ENCODE assay signal across 8 cellular contexts in the genomic region with DNA sequence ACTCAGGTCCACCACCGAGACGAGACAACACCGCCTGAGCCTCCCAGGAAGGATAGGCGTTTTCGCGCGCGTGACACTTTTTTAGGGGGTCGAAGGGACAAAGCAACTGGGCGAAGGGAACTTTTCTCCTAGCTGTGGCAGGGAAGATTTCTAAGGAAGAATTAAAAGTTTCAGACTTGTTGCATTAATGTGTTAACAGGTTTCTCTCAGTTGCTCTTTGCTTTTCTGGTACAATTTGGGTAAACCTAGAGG. TPM values are rescaled to one million over a fixed set of nuclear protein-coding genes. Genes with fewer than 3 reads are reported as not detected.
DNase-seq lines count a peak whose midpoint lies in the region; ATAC-seq, FAIRE-seq and TF ChIP-seq lines count a peak whose summit lies in the region.

No MANE protein-coding gene starts in this region.

- no peak for TF ChIP-seq RAD21 in liver (IDR thresholded peaks at IDR 0.05)

- ATAC-seq in HG02938 (IDR thresholded peaks at IDR 0.05; ENCODE audit: unreplicated experiment) (no peak), HG02852 (IDR thresholded peaks at IDR 0.05; ENCODE audit: unreplicated experiment) (no peak)

- H3K27me3 Mint-ChIP-seq in activated CD4-positive, alpha-beta T cell treated with anti-CD3 and anti-CD28 coated beads, Interleukin-2, amount 10 ng/mL, durations not matched to agents 24 days and 14 days, result no peaks in the 10 kb centered on the region
- H3K27me3 Mint-ChIP-seq in astrocyte (ENCODE audit: low read depth, unreplicated experiment), result no peaks in the 10 kb centered on the region

- no peaks in the 10 kb centered on the region for H3K36me3 ChIP-seq in astrocyte (ENCODE audit: insufficient read depth, low read length)
- no peaks in the 10 kb centered on the region for H3K36me3 ChIP-seq in liver (ENCODE audit: control insufficient read depth in 4 of 4, insufficient read depth in 3 of 4, low read depth in 1 of 4, low read length in 3 of 4)
- H3K36me3 ChIP-seq in thymus (ENCODE audit: control insufficient read depth, insufficient read depth), result no peaks in the 10 kb centered on the region

- peak overlapping the region; percentile 88 for H3K4me3 ChIP-seq in astrocyte (ENCODE audit: insufficient read depth, low read depth, low read length)
- H3K4me3 ChIP-seq in liver (ENCODE audit: low read depth in 1 of 3, low read length in 3 of 3), result peak overlapping the region; percentile 70 to 98 (median 85)
- peak overlapping the region; percentile 87 for H3K4me3 ChIP-seq in thymus (ENCODE audit: low read length)

- no peaks in the 10 kb centered on the region for H3K9me3 ChIP-seq in astrocyte (ENCODE audit: insufficient read depth, low read depth, low read length)
- H3K9me3 ChIP-seq in liver (ENCODE audit: control insufficient read depth in 4 of 4, low read length in 3 of 4), result no peaks in the 10 kb centered on the region
- no peaks in the 10 kb centered on the region for H3K9me3 ChIP-seq in thymus (ENCODE audit: control insufficient read depth)

- H3K27me3 ChIP-seq in astrocyte (ENCODE audit: insufficient read depth, low read length), result no peaks in the 10 kb centered on the region
- H3K27me3 ChIP-seq in liver (ENCODE audit: control insufficient read depth in 4 of 4, insufficient read depth in 4 of 4, low read length in 3 of 4), result no peaks in the 10 kb centered on the region
- no peaks in the 10 kb centered on the region for H3K27me3 ChIP-seq in thymus (ENCODE audit: control insufficient read depth, insufficient read depth)

- peaks cover 51% of the 10 kb centered on the region for H3K4me1 Mint-ChIP-seq in activated CD4-positive, alpha-beta T cell treated with anti-CD3 and anti-CD28 coated beads, Interleukin-2, amount 10 ng/mL, durations not matched to agents 24 days and 14 days
- H3K4me1 Mint-ChIP-seq in astrocyte (ENCODE audit: low read depth, unreplicated experiment), result peaks cover 12% of the 10 kb centered on the region

- peak overlapping the region; percentile 97 for H3K4me2 ChIP-seq in astrocyte (ENCODE audit: low read length)

- H4K20me1 ChIP-seq in astrocyte (ENCODE audit: insufficient read depth, low read length), result peaks cover 55% of the 10 kb centered on the region

- peak overlapping the region; percentile 93 for H3K27ac ChIP-seq in astrocyte (ENCODE audit: low read depth, low read length)
- peak overlapping the region; percentile 92 to 97 for H3K27ac ChIP-seq in liver (ENCODE audit: low read depth in 1 of 2, low read length in 2 of 2)
- H3K27ac ChIP-seq in thymus (ENCODE audit: low read depth), result peak overlapping the region; percentile 99

- no peak overlapping the region for H2AFZ ChIP-seq in astrocyte (ENCODE audit: low read depth, low read length)

- H3K4me1 ChIP-seq in astrocyte (ENCODE audit: insufficient read depth, low read length), result peaks cover 14% of the 10 kb centered on the region
- H3K4me1 ChIP-seq in liver (ENCODE audit: control insufficient read depth in 4 of 4, insufficient read depth in 4 of 4, low read length in 3 of 4), result peaks cover 6 to 55% (median 29%) of the 10 kb centered on the region in 4 donors
- peaks cover 12% of the 10 kb centered on the region for H3K4me1 ChIP-seq in thymus (ENCODE audit: control insufficient read depth, insufficient read depth, low read length)

- peaks cover 70% of the 10 kb centered on the region for H3K79me2 ChIP-seq in astrocyte (ENCODE audit: insufficient read depth, low read length)

- H3K9me3 Mint-ChIP-seq in activated CD4-positive, alpha-beta T cell treated with anti-CD3 and anti-CD28 coated beads, Interleukin-2, amount 10 ng/mL, durations not matched to agents 24 days and 14 days, result no peaks in the 10 kb centered on the region
- peaks cover 2% of the 10 kb centered on the region for H3K9me3 Mint-ChIP-seq in astrocyte (ENCODE audit: unreplicated experiment)

- under 1% methylated on average over 10 of the region's 10 CpGs for WGBS in liver
- WGBS in thymus, result 2% methylated on average over 10 of the region's 10 CpGs

- intact Hi-C loops in activated CD4-positive, alpha-beta T cell treated with anti-CD3 and anti-CD28 coated beads, Interleukin-2, amount 10 ng/mL, durations not matched to agents 24 days and 14 days (cut with micrococcal nuclease), result loop anchor here (1.0 to 5.0 kb wide), 3 partner anchors 35 to 100 kb away; no protein-coding TSS in a partner anchor

- FAIRE-seq in astrocyte (lab: Jason Lieb, UNC), result no peak

- no peak for TF ChIP-seq CTCF in astrocyte (IDR thresholded peaks at IDR 0.05; ENCODE audit: insufficient read depth, low read depth, low read length)
- TF ChIP-seq CTCF in liver (IDR thresholded peaks at IDR 0.05; ENCODE audit: low read depth, low read length, missing input control), result no peak

- peak overlapping the region; percentile 85 for H3K27ac Mint-ChIP-seq in activated CD4-positive, alpha-beta T cell treated with anti-CD3 and anti-CD28 coated beads, Interleukin-2, amount 10 ng/mL, durations not matched to agents 24 days and 14 days
- peak overlapping the region; percentile 95 for H3K27ac Mint-ChIP-seq in astrocyte (ENCODE audit: unreplicated experiment)

- H3K9ac ChIP-seq in astrocyte (ENCODE audit: low read length) (peak overlapping the region; percentile 96), liver (ENCODE audit: low read depth in 1 of 2, low read length in 2 of 2) (peak overlapping the region; percentile 72 to 98)

- H3K36me3 Mint-ChIP-seq in activated CD4-positive, alpha-beta T cell treated with anti-CD3 and anti-CD28 coated beads, Interleukin-2, amount 10 ng/mL, durations not matched to agents 24 days and 14 days (ENCODE audit: low read depth), result peaks cover 32% of the 10 kb centered on the region
- H3K36me3 Mint-ChIP-seq in astrocyte (ENCODE audit: low read depth, unreplicated experiment), result peaks cover 5% of the 10 kb centered on the region

- H3K4me3 Mint-ChIP-seq in activated CD4-positive, alpha-beta T cell treated with anti-CD3 and anti-CD28 coated beads, Interleukin-2, amount 10 ng/mL, durations not matched to agents 24 days and 14 days, result peak overlapping the region; percentile 95
- peak overlapping the region; percentile 98 for H3K4me3 Mint-ChIP-seq in astrocyte (ENCODE audit: unreplicated experiment)

- DNase-seq in activated CD4-positive, alpha-beta T cell treated with anti-CD3 and anti-CD28 coated beads, Interleukin-2, amount 10 ng/mL, durations not matched to agents 24 days and 14 days, result no peak
- DNase-seq in activated CD4-positive, alpha-beta T cell treated with anti-CD3 and anti-CD28 coated beads for 48 hours, result no peak
- no peak for DNase-seq in astrocyte (ENCODE audit: low read depth)
- DNase-seq in stimulated activated CD4-positive, alpha-beta T cell treated with anti-CD3 and anti-CD28 coated beads, Interleukin-2, amount 100 ng/mL, for 48 hours, result no peak

TF ChIP-seq in liver, 16 proteins besides CTCF, POLR2A, EP300 and RAD21 (continues in another document):
- TF ChIP-seq FOXA1 (IDR thresholded peaks at IDR 0.05) (no peak), NR2F2 (IDR thresholded peaks at IDR 0.05) (no peak), YY1 (IDR thresholded peaks at IDR 0.05) (no peak), SP1 (IDR thresholded peaks at IDR 0.05) (no peak), RXRA (IDR thresholded peaks at IDR 0.05) (no peak), FOXA2 (IDR thresholded peaks at IDR 0.05) (no peak)
- TF ChIP-seq, protein P1, sequence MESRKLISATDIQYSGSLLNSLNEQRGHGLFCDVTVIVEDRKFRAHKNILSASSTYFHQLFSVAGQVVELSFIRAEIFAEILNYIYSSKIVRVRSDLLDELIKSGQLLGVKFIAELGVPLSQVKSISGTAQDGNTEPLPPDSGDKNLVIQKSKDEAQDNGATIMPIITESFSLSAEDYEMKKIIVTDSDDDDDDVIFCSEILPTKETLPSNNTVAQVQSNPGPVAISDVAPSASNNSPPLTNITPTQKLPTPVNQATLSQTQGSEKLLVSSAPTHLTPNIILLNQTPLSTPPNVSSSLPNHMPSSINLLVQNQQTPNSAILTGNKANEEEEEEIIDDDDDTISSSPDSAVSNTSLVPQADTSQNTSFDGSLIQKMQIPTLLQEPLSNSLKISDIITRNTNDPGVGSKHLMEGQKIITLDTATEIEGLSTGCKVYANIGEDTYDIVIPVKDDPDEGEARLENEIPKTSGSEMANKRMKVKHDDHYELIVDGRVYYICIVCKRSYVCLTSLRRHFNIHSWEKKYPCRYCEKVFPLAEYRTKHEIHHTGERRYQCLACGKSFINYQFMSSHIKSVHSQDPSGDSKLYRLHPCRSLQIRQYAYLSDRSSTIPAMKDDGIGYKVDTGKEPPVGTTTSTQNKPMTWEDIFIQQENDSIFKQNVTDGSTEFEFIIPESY (IDR thresholded peaks at IDR 0.05), result no peak
- TF ChIP-seq, protein P2, sequence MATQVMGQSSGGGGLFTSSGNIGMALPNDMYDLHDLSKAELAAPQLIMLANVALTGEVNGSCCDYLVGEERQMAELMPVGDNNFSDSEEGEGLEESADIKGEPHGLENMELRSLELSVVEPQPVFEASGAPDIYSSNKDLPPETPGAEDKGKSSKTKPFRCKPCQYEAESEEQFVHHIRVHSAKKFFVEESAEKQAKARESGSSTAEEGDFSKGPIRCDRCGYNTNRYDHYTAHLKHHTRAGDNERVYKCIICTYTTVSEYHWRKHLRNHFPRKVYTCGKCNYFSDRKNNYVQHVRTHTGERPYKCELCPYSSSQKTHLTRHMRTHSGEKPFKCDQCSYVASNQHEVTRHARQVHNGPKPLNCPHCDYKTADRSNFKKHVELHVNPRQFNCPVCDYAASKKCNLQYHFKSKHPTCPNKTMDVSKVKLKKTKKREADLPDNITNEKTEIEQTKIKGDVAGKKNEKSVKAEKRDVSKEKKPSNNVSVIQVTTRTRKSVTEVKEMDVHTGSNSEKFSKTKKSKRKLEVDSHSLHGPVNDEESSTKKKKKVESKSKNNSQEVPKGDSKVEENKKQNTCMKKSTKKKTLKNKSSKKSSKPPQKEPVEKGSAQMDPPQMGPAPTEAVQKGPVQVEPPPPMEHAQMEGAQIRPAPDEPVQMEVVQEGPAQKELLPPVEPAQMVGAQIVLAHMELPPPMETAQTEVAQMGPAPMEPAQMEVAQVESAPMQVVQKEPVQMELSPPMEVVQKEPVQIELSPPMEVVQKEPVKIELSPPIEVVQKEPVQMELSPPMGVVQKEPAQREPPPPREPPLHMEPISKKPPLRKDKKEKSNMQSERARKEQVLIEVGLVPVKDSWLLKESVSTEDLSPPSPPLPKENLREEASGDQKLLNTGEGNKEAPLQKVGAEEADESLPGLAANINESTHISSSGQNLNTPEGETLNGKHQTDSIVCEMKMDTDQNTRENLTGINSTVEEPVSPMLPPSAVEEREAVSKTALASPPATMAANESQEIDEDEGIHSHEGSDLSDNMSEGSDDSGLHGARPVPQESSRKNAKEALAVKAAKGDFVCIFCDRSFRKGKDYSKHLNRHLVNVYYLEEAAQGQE (IDR thresholded peaks at IDR 0.05), result no peak
- TF ChIP-seq, protein P3, sequence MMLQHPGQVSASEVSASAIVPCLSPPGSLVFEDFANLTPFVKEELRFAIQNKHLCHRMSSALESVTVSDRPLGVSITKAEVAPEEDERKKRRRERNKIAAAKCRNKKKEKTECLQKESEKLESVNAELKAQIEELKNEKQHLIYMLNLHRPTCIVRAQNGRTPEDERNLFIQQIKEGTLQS (IDR thresholded peaks at IDR 0.05), result no peak

RNA-seq across cellular contexts. Expression of a gene that starts 1.8 kb away (rescaled TPM):
- total RNA-seq in activated CD4-positive, alpha-beta T cell treated with anti-CD3 and anti-CD28 coated beads, Interleukin-2, amount 10 ng/mL, durations not matched to agents 24 days and 14 days, result 42.6 and 45.5 TPM in 2 replicates
- total RNA-seq in astrocyte (43.7 and 45.3 TPM in 2 replicates), liver (10 to 100 TPM; 32.2 to 51.1 TPM)
- polyA plus RNA-seq in liver (10 to 100 TPM in 1 of 2 donors, 1 to 10 TPM in 1; 8.8 to 14.2 TPM), thymus (40.4 TPM)
